8 cellular contexts compared by ENCODE assay signal in the genomic region with DNA sequence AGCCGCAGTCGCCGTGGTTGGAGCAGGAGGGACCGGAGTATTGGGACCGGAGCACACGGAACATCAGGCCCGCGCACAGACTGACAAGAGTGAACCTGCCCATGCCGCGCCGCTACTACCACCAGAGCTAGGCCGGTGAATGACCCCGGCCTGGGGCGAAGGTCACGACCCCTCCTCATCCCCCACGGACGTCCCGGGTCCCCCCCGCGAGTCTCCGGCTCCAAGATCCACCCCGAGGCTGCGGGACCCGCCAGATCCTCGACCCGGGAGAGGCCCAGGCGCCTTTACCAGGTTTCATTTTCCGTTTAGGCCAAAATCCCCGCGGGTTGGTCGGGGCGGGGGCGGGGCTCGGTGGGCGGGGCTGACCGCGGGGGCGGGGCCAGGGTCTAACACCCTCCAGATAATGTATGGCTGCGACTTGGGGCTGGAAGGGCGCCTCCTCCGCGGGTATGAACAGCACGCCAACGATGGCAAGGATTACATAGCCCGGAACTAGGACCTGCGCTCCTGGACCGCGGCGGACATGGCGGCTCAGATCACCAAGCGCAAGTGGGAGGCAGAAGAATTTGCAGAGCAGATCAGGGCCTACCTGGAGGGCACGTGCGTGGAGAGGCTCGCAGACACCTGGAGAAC. TPM values are rescaled to one million over a fixed set of nuclear protein-coding genes. Genes with fewer than 3 reads are reported as not detected.
DNase-seq lines count a peak whose midpoint lies in the region; ATAC-seq and TF ChIP-seq lines count a peak whose summit lies in the region.

No MANE protein-coding gene starts in this region.

- peaks cover 9% of the 10 kb centered on the region for H3K36me3 Mint-ChIP-seq in CD4-positive, CD25-positive, alpha-beta regulatory T cell
- peaks cover 0 to 14% (median 5%) of the 10 kb centered on the region in 3 donors for H3K36me3 Mint-ChIP-seq in naive thymus-derived CD8-positive, alpha-beta T cell

- H3K36me3 ChIP-seq in CD4-positive, CD25-positive, alpha-beta regulatory T cell (ENCODE audit: control insufficient read depth, insufficient read depth, low read length): no peaks in the 10 kb centered on the region
- H3K36me3 ChIP-seq in GM23248 (ENCODE audit: low read depth): no peaks in the 10 kb centered on the region
- no peaks in the 10 kb centered on the region for H3K36me3 ChIP-seq in stomach

- no peak for TF ChIP-seq POLR2A in stomach (IDR thresholded peaks at IDR 0.05)

- peak overlapping the region in 3 of 4 donors; percentile 87 to 95 (median 92) for H3K4me3 Mint-ChIP-seq in CD4-positive, CD25-positive, alpha-beta regulatory T cell
- H3K4me3 Mint-ChIP-seq in naive thymus-derived CD8-positive, alpha-beta T cell: peak overlapping the region in 9 of 10 donors; percentile 84 to 99 (median 96)

- H3K4me3 ChIP-seq in CD4-positive, CD25-positive, alpha-beta regulatory T cell (ENCODE audit: low read depth, low read length): peak overlapping the region; percentile 82
- H3K4me3 ChIP-seq in GM23248 (peak overlapping the region; percentile 77), epithelial cell of proximal tubule (ENCODE audit: low read depth, low read length) (peak overlapping the region; percentile 64), stomach (peak overlapping the region in 3 of 4 donors; percentile 37 to 66 (median 59))

- peaks cover 0 to 25% (median 12%) of the 10 kb centered on the region in 4 donors for H3K4me1 Mint-ChIP-seq in CD4-positive, CD25-positive, alpha-beta regulatory T cell
- peaks cover 0 to 43% (median 27%) of the 10 kb centered on the region in 4 donors for H3K4me1 Mint-ChIP-seq in naive thymus-derived CD8-positive, alpha-beta T cell

- TF ChIP-seq EP300 in stomach (IDR thresholded peaks at IDR 0.05): no peak

- H2AFZ ChIP-seq in GM23248: peak overlapping the region; percentile 97

- no peaks in the 10 kb centered on the region for H3K27me3 ChIP-seq in CD4-positive, CD25-positive, alpha-beta regulatory T cell (ENCODE audit: control insufficient read depth, insufficient read depth, low read length)
- H3K27me3 ChIP-seq in GM23248 (replicated peaks; ENCODE audit: insufficient read depth) (no peaks in the 10 kb centered on the region), stomach (no peaks in the 10 kb centered on the region)

- peaks cover 20% of the 10 kb centered on the region for H3K4me1 ChIP-seq in CD4-positive, CD25-positive, alpha-beta regulatory T cell (ENCODE audit: control insufficient read depth, insufficient read depth, low read length, poor library complexity, severe bottlenecking)
- H3K4me1 ChIP-seq in GM23248 (ENCODE audit: insufficient read depth) (no peaks in the 10 kb centered on the region; the same call in 1 of the 2 replicates), stomach (no peaks in the 10 kb centered on the region)

- peak overlapping the region; percentile 76 for H3K4me2 ChIP-seq in GM23248 (ENCODE audit: unreplicated experiment)

- 3 to 5% methylated on average over 30 to 54 of the region's 54 CpGs for WGBS in GM23248 (ENCODE audit: low coverage in 1 of 2, low lambda C conversion rate in 2 of 2, missing lambda C conversion rate in 2 of 2), 2 experiments
- WGBS in stomach, 5 donors: 2 to 10% (median 3%) methylated on average over 22 to 54 of the region's 54 CpGs; no CpG with 5 or more reads in 1 of the 5 donors

- intact Hi-C loops in stomach (cut with DNase I; ENCODE audit: low total_unique reads): no loop called here

- peaks cover 5% of the 10 kb centered on the region; the same call in 1 of the 2 replicates for H3F3A ChIP-seq in GM23248 (ENCODE audit: insufficient read depth)

- peak overlapping the region; percentile 98 to 99 (median 99) for H3K27ac Mint-ChIP-seq in CD4-positive, CD25-positive, alpha-beta regulatory T cell
- H3K27ac Mint-ChIP-seq in naive thymus-derived CD8-positive, alpha-beta T cell: peak overlapping the region in 9 of 10 donors; percentile 92 to 100 (median 98)

- peak; percentile 84 to 94 for ATAC-seq in CD4-positive, CD25-positive, alpha-beta regulatory T cell (ENCODE audit: low read depth in 2 of 2)
- ATAC-seq in naive thymus-derived CD8-positive, alpha-beta T cell: peak; percentile 84 to 90

- no peaks in the 10 kb centered on the region for H3K27me3 Mint-ChIP-seq in CD4-positive, CD25-positive, alpha-beta regulatory T cell
- no peaks in the 10 kb centered on the region for H3K27me3 Mint-ChIP-seq in naive thymus-derived CD8-positive, alpha-beta T cell

- no peaks in the 10 kb centered on the region for H3K9me2 ChIP-seq in GM23248 (ENCODE audit: insufficient read depth)

- peak; percentile 78 to 92 (median 79) for DNase-seq in CD4-positive, CD25-positive, alpha-beta regulatory T cell
- DNase-seq in GM23248 (peak; percentile 84), NCI-H2196 treated with DMSO at 0.1 percent for 48 hours (lab: John Stamatoyannopoulos, UW; ENCODE audit: unreplicated experiment) (peak; percentile 25), activated T-cell treated with anti-CD3 and anti-CD28 coated beads for 1 hour (ENCODE audit: low read depth) (peak; percentile 80), epithelial cell of proximal tubule (ENCODE audit: low read depth) (no peak), stomach (peak; percentile 84), NCI-H1105 (lab: John Stamatoyannopoulos, UW) (no peak)
- DNase-seq in naive thymus-derived CD8-positive, alpha-beta T cell: peak; percentile 66 to 86 (median 77)

- in situ Hi-C loops in GM23248 (cut with MboI): no loop called here

- POLR2A ChIA-PET in naive thymus-derived CD8-positive, alpha-beta T cell (lab: Charles Lee): interaction anchor here (0.9 to 1.8 kb wide), 4 partner anchors 12 to 38 kb away, joined by 3 to 13 read pairs (median 4); a partner anchor contains a TSS

- peak overlapping the region; percentile 95 for H3K9ac ChIP-seq in GM23248

- H3K27ac ChIP-seq in CD4-positive, CD25-positive, alpha-beta regulatory T cell (ENCODE audit: insufficient read depth, low read length, poor library complexity, severe bottlenecking): peak overlapping the region; percentile 96
- H3K27ac ChIP-seq in GM23248 (peak overlapping the region; percentile 75), stomach (peak overlapping the region in 4 of 5 donors; percentile 83 to 94 (median 92))

- TF ChIP-seq CTCF in epithelial cell of proximal tubule (conservative IDR thresholded peaks at IDR 0.05; ENCODE audit: low read depth, low read length) (no peak), stomach (IDR thresholded peaks at IDR 0.05) (no peak)

- H3K79me2 ChIP-seq in GM23248 (ENCODE audit: insufficient read depth): no peaks in the 10 kb centered on the region

- no peaks in the 10 kb centered on the region for H3K9me3 ChIP-seq in CD4-positive, CD25-positive, alpha-beta regulatory T cell (ENCODE audit: control insufficient read depth in 2 of 2, low read length in 2 of 2)
- H3K9me3 ChIP-seq in GM23248 (ENCODE audit: low read depth): no peaks in the 10 kb centered on the region
- H3K9me3 ChIP-seq in stomach: no peaks in the 10 kb centered on the region

- no peaks in the 10 kb centered on the region for H4K20me1 ChIP-seq in GM23248 (ENCODE audit: insufficient read depth)

- H3K9me3 Mint-ChIP-seq in CD4-positive, CD25-positive, alpha-beta regulatory T cell: no peaks in the 10 kb centered on the region
- no peaks in the 10 kb centered on the region for H3K9me3 Mint-ChIP-seq in naive thymus-derived CD8-positive, alpha-beta T cell

RNA-seq across cellular contexts. Expression of a gene that starts 15.4 kb away (rescaled TPM):
- total RNA-seq in CD4-positive, CD25-positive, alpha-beta regulatory T cell: 2,388 TPM
- polyA plus RNA-seq in CD4-positive, CD25-positive, alpha-beta regulatory T cell: 1,000 to 10,000 TPM; 3,137 to 5,572 (median 4,009) TPM
- total RNA-seq in GM23248 (2014; rRNA removed; shearing (Covaris generic)): 546 and 634 TPM in 2 replicates
- 508 and 529 TPM in 2 replicates for polyA plus RNA-seq in GM23248 (2016; fragmentation: Nextera tagmentation; extraction: Ambion mirVana)
- total RNA-seq in epithelial cell of proximal tubule: 132 and 479 TPM in 2 replicates
- total RNA-seq in naive thymus-derived CD8-positive, alpha-beta T cell: 1,000 to 10,000 TPM; 2,087 to 2,115 TPM
- polyA plus RNA-seq in naive thymus-derived CD8-positive, alpha-beta T cell: 1,000 to 10,000 TPM; 2,084 to 4,021 (median 2,635) TPM
- 100 to 1,000 TPM; 290 to 910 (median 313) TPM for total RNA-seq in stomach
- polyA plus RNA-seq in stomach: 100 to 1,000 TPM; 142 to 628 (median 276) TPM

Comparison
In these comparisons a context has a peak if more than half of its experiments do, and no peak if none do; other contexts are left out.
1. DNase-seq: peak in CD4-positive, CD25-positive, alpha-beta regulatory T cell (3 of 3), GM23248 (single experiment), NCI-H2196 treated with DMSO at 0.1 percent for 48 hours (single experiment), activated T-cell treated with anti-CD3 and anti-CD28 coated beads for 1 hour (single experiment), naive thymus-derived CD8-positive, alpha-beta T cell (10 of 10) and stomach (single experiment); none in epithelial cell of proximal tubule (single experiment) and NCI-H1105 (single experiment).
2. Peak in every context shown above with its lines, with median percentiles within 50 percentile points of each other: H3K27ac ChIP-seq and H3K4me3 ChIP-seq.